In genomic region chr6:104859225-104860146, GRCh38 we compare ENCODE assay signal across 8 cellular contexts. TPM values are rescaled to one million over a fixed set of nuclear protein-coding genes. Genes with fewer than 3 reads are reported as not detected.
DNase-seq lines count a peak whose midpoint lies in the region; ATAC-seq, FAIRE-seq and TF ChIP-seq lines count a peak whose summit lies in the region.

Gene HACE1 (minus strand): TSS chr6:104859919. CDS start chr6:104859642, 277 bp downstream.

- H3K9me1 ChIP-seq in endothelial cell of umbilical vein (replicated peaks; ENCODE audit: control insufficient read depth, extremely low read depth, insufficient read depth, low read length) = no peaks in the 10 kb centered on the region

- FAIRE-seq in HTR-8/SVneo (lab: Jason Lieb, UNC) (peak; percentile 68), endothelial cell of umbilical vein (lab: Jason Lieb, UNC) (peak; percentile 88)

- peaks cover 9% of the 10 kb centered on the region for H3K4me1 Mint-ChIP-seq in Calu3 (ENCODE audit: low read depth, unreplicated experiment)

- dilution Hi-C loops in endothelial cell of umbilical vein (cut with MboI; ENCODE audit: extremely low pct_ligation_motif_present, low sequenced_read_pairs) = no loop called here

- BruUV-seq in Calu3 (replicated peaks; lab: Mats Ljungman, UMichigan) (no TSS peak), endothelial cell of umbilical vein (replicated peaks; lab: Mats Ljungman, UMichigan) (no TSS peak)

- H3K4me2 ChIP-seq in endothelial cell of umbilical vein (ENCODE audit: insufficient read depth, low read length) = peak within 1 kb of the TSS; percentile 85

- H3K36me3 ChIP-seq in NT2/D1 (ENCODE audit: insufficient read depth, insufficient read length, low read length) (no peaks in the 10 kb centered on the region), endothelial cell of umbilical vein (ENCODE audit: control insufficient read depth in 2 of 2, extremely low read depth in 1 of 2, insufficient read depth in 2 of 2, low read length in 2 of 2) (no peaks in the 10 kb centered on the region)

- H3K9ac ChIP-seq in NT2/D1 (ENCODE audit: insufficient read length, low read depth) = peak within 1 kb of the TSS; percentile 89
- H3K9ac ChIP-seq in endothelial cell of umbilical vein (replicated peaks; ENCODE audit: extremely low read depth, insufficient read depth, low read length) = peak within 1 kb of the TSS; percentile 72

- no peaks in the 10 kb centered on the region for H4K20me1 ChIP-seq in endothelial cell of umbilical vein (replicated peaks; ENCODE audit: control insufficient read depth, extremely low read depth, insufficient read depth, low read length)

- no peak within 1 kb of the TSS for H3K27ac Mint-ChIP-seq in Calu3 (ENCODE audit: unreplicated experiment)

- H2AFZ ChIP-seq in endothelial cell of umbilical vein (ENCODE audit: low read depth, low read length) = peak within 1 kb of the TSS; percentile 87

- H3K4me3 ChIP-seq in NT2/D1 (ENCODE audit: insufficient read length, low read depth) (peak within 1 kb of the TSS; percentile 78), endothelial cell of umbilical vein (replicated peaks in 1 of 3; ENCODE audit: insufficient read depth in 1 of 3, low read depth in 1 of 3, low read length in 3 of 3) (peak within 1 kb of the TSS; percentile 57 to 87 (median 78))

- DNase-seq in Calu3 = peak; percentile 88
- peak; percentile 82 for DNase-seq in HTR-8/SVneo (ENCODE audit: insufficient read length, low spot score)
- DNase-seq in NT2/D1 (ENCODE audit: low read depth, low spot score) = peak; percentile 79
- DNase-seq in activated CD8-positive, alpha-beta memory T cell treated with anti-CD3 and anti-CD28 coated beads, Interleukin-2, amount 50 U/mL, for 1 hour (ENCODE audit: extremely low read depth) = peak; percentile 53
- DNase-seq in endothelial cell of umbilical vein (ENCODE audit: low read depth, low spot score) = peak; percentile 93
- peak; percentile 88 for DNase-seq in middle frontal gyrus (ENCODE audit: extremely low spot score, low spot score)
- peak; percentile 85 to 87 for DNase-seq in stimulated activated CD8-positive, alpha-beta memory T cell treated with anti-CD3 and anti-CD28 coated beads, Interleukin-2, amount 100 ng/mL, for 48 hours (ENCODE audit: low read depth in 2 of 2)

- H3K9me3 ChIP-seq in NT2/D1 (ENCODE audit: insufficient read depth, low read length) (no peaks in the 10 kb centered on the region), endothelial cell of umbilical vein (replicated peaks; ENCODE audit: control insufficient read depth, insufficient read depth, low read length) (no peaks in the 10 kb centered on the region)

- H3K9me3 Mint-ChIP-seq in Calu3 (ENCODE audit: low read depth, unreplicated experiment) = no peaks in the 10 kb centered on the region

- TF ChIP-seq CTCF in Calu3 (IDR thresholded peaks at IDR 0.05; ENCODE audit: unreplicated experiment) (no peak), endothelial cell of umbilical vein (IDR thresholded peaks at IDR 0.05; ENCODE audit: extremely low read depth in 1 of 2, insufficient read depth in 1 of 2, low read depth in 1 of 2, low read length in 2 of 2) (peak; percentile 6 to 34)

- peaks cover 11% of the 10 kb centered on the region for H3K79me2 ChIP-seq in endothelial cell of umbilical vein (ENCODE audit: control insufficient read depth, insufficient read depth, low read length)

- H3K27ac ChIP-seq in endothelial cell of umbilical vein (ENCODE audit: insufficient read depth, low read depth, low read length) = peak within 1 kb of the TSS; percentile 10

- POLR2A ChIA-PET in endothelial cell of umbilical vein (lab: Charles Lee) = interaction anchor here (1.2 kb wide), 1 partner anchor 8 kb away, joined by 3 read pairs; no protein-coding TSS in a partner anchor

- peaks cover 20% of the 10 kb centered on the region for H3K36me3 Mint-ChIP-seq in Calu3 (ENCODE audit: insufficient read depth, unreplicated experiment)

- intact Hi-C loops in Calu3 (cut with micrococcal nuclease; ENCODE audit: unreplicated experiment) = loop anchor here (1.0 kb wide), 1 partner anchor 219 kb away; no protein-coding TSS in a partner anchor
- intact Hi-C loops in endothelial cell of umbilical vein (cut with micrococcal nuclease) = loop anchor here (2.0 to 10.0 kb wide), 3 partner anchors 69 to 155 kb away; no protein-coding TSS in a partner anchor

- H3K4me1 ChIP-seq in NT2/D1 (ENCODE audit: insufficient read depth, insufficient read length) (no peaks in the 10 kb centered on the region), endothelial cell of umbilical vein (ENCODE audit: control insufficient read depth, extremely low read depth, insufficient read depth, low read length) (peaks cover 8% of the 10 kb centered on the region)

- H3K27me3 Mint-ChIP-seq in Calu3 (ENCODE audit: unreplicated experiment) = no peaks in the 10 kb centered on the region

- CTCF ChIA-PET in Calu3 (lab: Charles Lee) = interaction anchor here (1.3 kb wide), 1 partner anchor 13 kb away, joined by 4 read pairs; no protein-coding TSS in a partner anchor
- CTCF ChIA-PET in endothelial cell of umbilical vein (lab: Charles Lee) = interaction anchor here (0.8 to 2.5 kb wide), 7 partner anchors 11 to 332 kb away, joined by 3 to 10 read pairs (median 4); no protein-coding TSS in a partner anchor

- H3K27me3 ChIP-seq in NT2/D1 (ENCODE audit: insufficient read depth, insufficient read length) = no peaks in the 10 kb centered on the region
- no peaks in the 10 kb centered on the region for H3K27me3 ChIP-seq in endothelial cell of umbilical vein (ENCODE audit: control insufficient read depth in 2 of 2, insufficient read depth in 2 of 2, low read length in 2 of 2)

- TF ChIP-seq POLR2A in endothelial cell of umbilical vein (IDR thresholded peaks at IDR 0.05; ENCODE audit: low read depth, low read length) = peak; percentile 49

- peak; percentile 99 for ATAC-seq in GM21367 (IDR thresholded peaks at IDR 0.05; ENCODE audit: unreplicated experiment)

- H3K4me3 Mint-ChIP-seq in Calu3 (ENCODE audit: low read depth, unreplicated experiment) = peak within 1 kb of the TSS; percentile 92

TF ChIP-seq in endothelial cell of umbilical vein, 7 proteins besides CTCF, POLR2A, EP300 and RAD21:
- TF ChIP-seq MAX (IDR thresholded peaks at IDR 0.05; ENCODE audit: insufficient read depth, insufficient read length) (no peak), POLR2AphosphoS5 (IDR thresholded peaks at IDR 0.05; ENCODE audit: insufficient read depth, low read depth, low read length) (peak; percentile 71)
TF ChIP-seq in endothelial cell of umbilical vein: peak in this region for 1.

RNA-seq across cellular contexts. Expression of gene HACE1, which starts in this region (rescaled TPM):
- 7.9 and 12.5 TPM in 2 replicates for total RNA-seq in Calu3 (2022)
- 12.8 and 14.8 TPM in 2 replicates for total RNA-seq in endothelial cell of umbilical vein
- polyA plus RNA-seq in endothelial cell of umbilical vein = 3.6 and 4.9 TPM in 2 replicates
- 5.5 and 6.1 TPM in 2 replicates for polyA plus RNA-seq in endothelial cell of umbilical vein (2011; cell fraction: cytosol; rRNA removed)
- 13.9 and 16.9 TPM in 2 replicates for polyA plus RNA-seq in endothelial cell of umbilical vein (2011; cell fraction: nucleus; rRNA removed)
- 8.5 TPM in 2 replicates for polyA plus RNA-seq in endothelial cell of umbilical vein (2012)
- 31.0 and 35.2 TPM in 2 replicates for polyA minus RNA-seq in endothelial cell of umbilical vein
- polyA minus RNA-seq in endothelial cell of umbilical vein (2011; cell fraction: cytosol; rRNA and poly(A)+ RNA removed) = 6.9 TPM
- 41.4 and 47.5 TPM in 2 replicates for polyA minus RNA-seq in endothelial cell of umbilical vein (2011; cell fraction: nucleus; rRNA and poly(A)+ RNA removed)

Comparison
In these comparisons a context has a peak if more than half of its experiments do, and no peak if none do; other contexts are left out.
1. Peak in every context shown above with its lines: DNase-seq, ATAC-seq, H3K4me3 ChIP-seq and H3K27ac ChIP-seq.